Comparison of ENCODE assay signal across 8 cellular contexts in the genomic region with DNA sequence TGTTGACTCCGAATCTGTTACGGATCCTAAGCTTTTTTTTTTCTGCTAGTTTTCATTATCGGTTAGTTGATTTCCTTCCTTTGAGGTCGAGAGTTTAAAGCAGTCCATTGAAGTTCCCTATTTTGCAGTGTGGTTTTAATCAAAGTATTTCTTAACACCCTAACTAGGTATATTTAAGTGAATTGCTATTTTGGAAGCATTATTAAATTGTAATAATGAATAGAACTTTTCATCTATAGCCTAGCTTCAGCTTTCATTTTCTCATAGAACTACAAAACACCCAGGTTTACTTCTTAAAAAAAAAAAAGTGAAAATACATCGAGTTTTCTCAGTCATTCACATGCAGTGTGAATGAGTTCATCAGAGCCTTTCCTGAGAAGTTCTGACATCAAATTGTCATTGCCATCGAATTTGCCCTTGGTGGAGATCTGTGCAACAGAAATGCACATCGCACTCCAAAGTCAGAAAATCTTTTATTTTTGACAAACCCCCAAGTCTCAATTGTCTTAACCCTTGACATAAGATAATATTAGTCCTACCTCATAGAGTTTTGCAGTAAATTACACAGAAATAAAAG. TPM values are rescaled to one million over a fixed set of nuclear protein-coding genes. Genes with fewer than 3 reads are reported as not detected.
DNase-seq lines count a peak whose midpoint lies in the region; ATAC-seq and TF ChIP-seq lines count a peak whose summit lies in the region.

No MANE protein-coding gene starts in this region.

- H4K20me1 ChIP-seq in fibroblast of lung (ENCODE audit: control insufficient read depth, extremely low read depth, insufficient read depth, low read length), result no peaks in the 10 kb centered on the region

- peak overlapping the region; percentile 64 for H3K27ac ChIP-seq in ACC112 (ENCODE audit: low read depth, low read length)
- H3K27ac ChIP-seq in fibroblast of lung (ENCODE audit: insufficient read depth, low read length), result peak overlapping the region; percentile 85
- H3K27ac ChIP-seq in skeletal muscle tissue (ENCODE audit: low read depth, low read length), result peak overlapping the region; percentile 78

- ATAC-seq in GM21723 (IDR thresholded peaks at IDR 0.05; ENCODE audit: unreplicated experiment) (peak; percentile 13), GM18517 (IDR thresholded peaks at IDR 0.05; ENCODE audit: unreplicated experiment) (no peak), HG03342 (IDR thresholded peaks at IDR 0.05; ENCODE audit: unreplicated experiment) (no peak)
- ATAC-seq in activated CD4-positive, CD25-positive, alpha-beta regulatory T cell treated with anti-CD3 and anti-CD28 coated beads, Interleukin-2, amount 50 U/mL, for 24 hours, result no peak

- no peaks in the 10 kb centered on the region for H3K27me3 ChIP-seq in ACC112 (ENCODE audit: insufficient read depth, low read length)
- no peaks in the 10 kb centered on the region for H3K27me3 ChIP-seq in fibroblast of lung (ENCODE audit: control insufficient read depth, insufficient read depth, low read length)
- no peaks in the 10 kb centered on the region for H3K27me3 ChIP-seq in skeletal muscle tissue (ENCODE audit: control insufficient read depth in 3 of 3, insufficient read depth in 3 of 3, low read length in 3 of 3)

- H3K9ac ChIP-seq in fibroblast of lung (ENCODE audit: insufficient read depth, low read length), result no peak overlapping the region
- H3K9ac ChIP-seq in skeletal muscle tissue (ENCODE audit: low read depth in 1 of 3, low read length in 3 of 3), result peak overlapping the region; percentile 73 to 80 (median 76)

- H3K9me3 ChIP-seq in fibroblast of lung (ENCODE audit: control insufficient read depth, insufficient read depth, low read depth, low read length) (no peaks in the 10 kb centered on the region), skeletal muscle tissue (ENCODE audit: control insufficient read depth in 3 of 3, low read length in 3 of 3) (no peaks in the 10 kb centered on the region)

- H3K4me3 ChIP-seq in ACC112 (ENCODE audit: low read depth, low read length) (peak overlapping the region; percentile 89), fibroblast of lung (replicated peaks in 1 of 4; ENCODE audit: control extremely low read depth in 1 of 4, insufficient read depth in 1 of 4, low read depth in 3 of 4, low read length in 4 of 4) (peak overlapping the region; percentile 83 to 93 (median 88)), skeletal muscle tissue (ENCODE audit: low read length in 3 of 3) (peak overlapping the region; percentile 83 to 94 (median 88))

- H3K79me2 ChIP-seq in ACC112 (ENCODE audit: control insufficient read depth, insufficient read depth, low read length, unreplicated experiment), result peaks cover 38% of the 10 kb centered on the region
- H3K79me2 ChIP-seq in fibroblast of lung (ENCODE audit: control insufficient read depth, insufficient read depth, low read length), result peaks cover 39% of the 10 kb centered on the region

- H3K36me3 ChIP-seq in ACC112 (ENCODE audit: insufficient read depth, low read length) (no peaks in the 10 kb centered on the region), fibroblast of lung (ENCODE audit: control insufficient read depth, insufficient read depth, low read length) (no peaks in the 10 kb centered on the region), skeletal muscle tissue (ENCODE audit: control insufficient read depth in 3 of 3, insufficient read depth in 3 of 3, low read length in 3 of 3) (no peaks in the 10 kb centered on the region)

- peaks cover 29% of the 10 kb centered on the region for H3K4me1 ChIP-seq in ACC112 (ENCODE audit: control insufficient read depth, insufficient read depth, low read length, unreplicated experiment)
- peaks cover 10% of the 10 kb centered on the region for H3K4me1 ChIP-seq in fibroblast of lung (ENCODE audit: control insufficient read depth, extremely low read depth, insufficient read depth, low read length)
- peaks cover 13 to 29% (median 27%) of the 10 kb centered on the region in 3 donors for H3K4me1 ChIP-seq in skeletal muscle tissue (ENCODE audit: control insufficient read depth in 3 of 3, insufficient read depth in 3 of 3, low read length in 3 of 3)

- peak; percentile 98 for DNase-seq in SKM-1 (lab: John Stamatoyannopoulos, UW; ENCODE audit: unreplicated experiment)
- DNase-seq in fibroblast of lung (ENCODE audit: low read depth in 2 of 2), result no peak

- H2AFZ ChIP-seq in ACC112 (ENCODE audit: low read length, unreplicated experiment) (peak overlapping the region; percentile 78), fibroblast of lung (ENCODE audit: low read length) (peak overlapping the region; percentile 67)

- no peak for TF ChIP-seq CTCF in fibroblast of lung (conservative IDR thresholded peaks at IDR 0.05 in 1 of 2, IDR thresholded peaks at IDR 0.05 in 1 of 2; ENCODE audit: low read depth in 1 of 2, low read length in 2 of 2)

- peak overlapping the region; percentile 26 for H3K4me2 ChIP-seq in fibroblast of lung (ENCODE audit: extremely low read depth, insufficient read depth, low read length)

RNA-seq across cellular contexts. Expression of a gene that starts 1.1 kb away (rescaled TPM):
- total RNA-seq in fibroblast of lung (33.9 and 39.5 TPM in 2 replicates), skeletal muscle tissue (39.7 TPM)
- polyA plus RNA-seq in fibroblast of lung, result 34.1 and 39.0 TPM in 2 replicates
- polyA plus RNA-seq in fibroblast of lung (2012), result 19.5 and 23.9 TPM in 2 replicates
- polyA minus RNA-seq in fibroblast of lung (ENCODE audit: low replicate concordance), result 30.4 and 41.9 TPM in 2 replicates
